Comparison of ENCODE assay signal across 1 cellular context in the genomic region with DNA sequence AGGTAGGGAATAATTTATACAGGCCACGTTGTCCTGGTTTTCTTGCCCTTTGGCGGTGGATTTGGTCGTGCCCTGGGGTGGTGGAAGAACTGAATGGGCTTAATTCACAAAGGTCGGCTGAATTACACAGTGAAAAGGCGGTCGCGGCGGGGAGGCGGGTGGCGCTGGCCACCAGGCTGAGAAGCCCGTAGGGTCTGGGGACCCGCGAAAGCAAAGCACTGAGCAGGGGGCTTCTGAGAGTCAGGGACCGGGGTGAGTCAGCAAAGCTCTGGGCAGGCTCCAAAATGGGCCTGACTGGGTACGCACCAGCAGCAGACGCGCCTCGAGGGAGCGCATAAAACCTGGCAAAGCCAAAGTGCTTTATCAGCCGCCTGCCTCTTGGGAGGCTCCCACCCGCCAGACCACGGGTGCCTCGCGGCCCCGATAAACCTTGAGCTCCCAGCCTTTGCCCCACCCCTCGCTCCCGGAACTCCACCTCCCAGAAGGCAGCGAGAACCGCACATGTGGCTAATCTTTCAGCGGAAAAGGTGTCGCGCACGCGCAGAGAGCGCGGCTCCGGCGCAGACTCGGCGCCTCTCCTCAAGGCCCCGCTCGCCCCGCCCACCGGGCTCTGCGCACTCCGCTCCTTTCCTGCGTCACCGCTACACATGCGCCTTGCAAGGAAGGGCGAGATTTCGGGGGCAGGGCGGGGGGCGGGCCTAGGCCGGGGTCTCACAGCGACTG.
TF ChIP-seq lines count a peak whose summit lies in the region.

No MANE protein-coding gene starts in this region.

TF ChIP-seq in HepG2, 621 proteins besides CTCF, POLR2A, EP300 and RAD21 (continued from another document and continues in another):
- TF ChIP-seq, protein P1, sequence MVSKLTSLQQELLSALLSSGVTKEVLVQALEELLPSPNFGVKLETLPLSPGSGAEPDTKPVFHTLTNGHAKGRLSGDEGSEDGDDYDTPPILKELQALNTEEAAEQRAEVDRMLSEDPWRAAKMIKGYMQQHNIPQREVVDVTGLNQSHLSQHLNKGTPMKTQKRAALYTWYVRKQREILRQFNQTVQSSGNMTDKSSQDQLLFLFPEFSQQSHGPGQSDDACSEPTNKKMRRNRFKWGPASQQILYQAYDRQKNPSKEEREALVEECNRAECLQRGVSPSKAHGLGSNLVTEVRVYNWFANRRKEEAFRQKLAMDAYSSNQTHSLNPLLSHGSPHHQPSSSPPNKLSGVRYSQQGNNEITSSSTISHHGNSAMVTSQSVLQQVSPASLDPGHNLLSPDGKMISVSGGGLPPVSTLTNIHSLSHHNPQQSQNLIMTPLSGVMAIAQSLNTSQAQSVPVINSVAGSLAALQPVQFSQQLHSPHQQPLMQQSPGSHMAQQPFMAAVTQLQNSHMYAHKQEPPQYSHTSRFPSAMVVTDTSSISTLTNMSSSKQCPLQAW (CRISPR knock-in tag; IDR thresholded peaks at IDR 0.05), result peak; percentile 85; the same call in 1 of the 2 replicates
- no peak for TF ChIP-seq SP140L (CRISPR knock-in tag; IDR thresholded peaks at IDR 0.05; ENCODE audit: borderline replicate concordance)
- TF ChIP-seq NFRKB (IDR thresholded peaks at IDR 0.05), result no peak
- TF ChIP-seq, protein P2, sequence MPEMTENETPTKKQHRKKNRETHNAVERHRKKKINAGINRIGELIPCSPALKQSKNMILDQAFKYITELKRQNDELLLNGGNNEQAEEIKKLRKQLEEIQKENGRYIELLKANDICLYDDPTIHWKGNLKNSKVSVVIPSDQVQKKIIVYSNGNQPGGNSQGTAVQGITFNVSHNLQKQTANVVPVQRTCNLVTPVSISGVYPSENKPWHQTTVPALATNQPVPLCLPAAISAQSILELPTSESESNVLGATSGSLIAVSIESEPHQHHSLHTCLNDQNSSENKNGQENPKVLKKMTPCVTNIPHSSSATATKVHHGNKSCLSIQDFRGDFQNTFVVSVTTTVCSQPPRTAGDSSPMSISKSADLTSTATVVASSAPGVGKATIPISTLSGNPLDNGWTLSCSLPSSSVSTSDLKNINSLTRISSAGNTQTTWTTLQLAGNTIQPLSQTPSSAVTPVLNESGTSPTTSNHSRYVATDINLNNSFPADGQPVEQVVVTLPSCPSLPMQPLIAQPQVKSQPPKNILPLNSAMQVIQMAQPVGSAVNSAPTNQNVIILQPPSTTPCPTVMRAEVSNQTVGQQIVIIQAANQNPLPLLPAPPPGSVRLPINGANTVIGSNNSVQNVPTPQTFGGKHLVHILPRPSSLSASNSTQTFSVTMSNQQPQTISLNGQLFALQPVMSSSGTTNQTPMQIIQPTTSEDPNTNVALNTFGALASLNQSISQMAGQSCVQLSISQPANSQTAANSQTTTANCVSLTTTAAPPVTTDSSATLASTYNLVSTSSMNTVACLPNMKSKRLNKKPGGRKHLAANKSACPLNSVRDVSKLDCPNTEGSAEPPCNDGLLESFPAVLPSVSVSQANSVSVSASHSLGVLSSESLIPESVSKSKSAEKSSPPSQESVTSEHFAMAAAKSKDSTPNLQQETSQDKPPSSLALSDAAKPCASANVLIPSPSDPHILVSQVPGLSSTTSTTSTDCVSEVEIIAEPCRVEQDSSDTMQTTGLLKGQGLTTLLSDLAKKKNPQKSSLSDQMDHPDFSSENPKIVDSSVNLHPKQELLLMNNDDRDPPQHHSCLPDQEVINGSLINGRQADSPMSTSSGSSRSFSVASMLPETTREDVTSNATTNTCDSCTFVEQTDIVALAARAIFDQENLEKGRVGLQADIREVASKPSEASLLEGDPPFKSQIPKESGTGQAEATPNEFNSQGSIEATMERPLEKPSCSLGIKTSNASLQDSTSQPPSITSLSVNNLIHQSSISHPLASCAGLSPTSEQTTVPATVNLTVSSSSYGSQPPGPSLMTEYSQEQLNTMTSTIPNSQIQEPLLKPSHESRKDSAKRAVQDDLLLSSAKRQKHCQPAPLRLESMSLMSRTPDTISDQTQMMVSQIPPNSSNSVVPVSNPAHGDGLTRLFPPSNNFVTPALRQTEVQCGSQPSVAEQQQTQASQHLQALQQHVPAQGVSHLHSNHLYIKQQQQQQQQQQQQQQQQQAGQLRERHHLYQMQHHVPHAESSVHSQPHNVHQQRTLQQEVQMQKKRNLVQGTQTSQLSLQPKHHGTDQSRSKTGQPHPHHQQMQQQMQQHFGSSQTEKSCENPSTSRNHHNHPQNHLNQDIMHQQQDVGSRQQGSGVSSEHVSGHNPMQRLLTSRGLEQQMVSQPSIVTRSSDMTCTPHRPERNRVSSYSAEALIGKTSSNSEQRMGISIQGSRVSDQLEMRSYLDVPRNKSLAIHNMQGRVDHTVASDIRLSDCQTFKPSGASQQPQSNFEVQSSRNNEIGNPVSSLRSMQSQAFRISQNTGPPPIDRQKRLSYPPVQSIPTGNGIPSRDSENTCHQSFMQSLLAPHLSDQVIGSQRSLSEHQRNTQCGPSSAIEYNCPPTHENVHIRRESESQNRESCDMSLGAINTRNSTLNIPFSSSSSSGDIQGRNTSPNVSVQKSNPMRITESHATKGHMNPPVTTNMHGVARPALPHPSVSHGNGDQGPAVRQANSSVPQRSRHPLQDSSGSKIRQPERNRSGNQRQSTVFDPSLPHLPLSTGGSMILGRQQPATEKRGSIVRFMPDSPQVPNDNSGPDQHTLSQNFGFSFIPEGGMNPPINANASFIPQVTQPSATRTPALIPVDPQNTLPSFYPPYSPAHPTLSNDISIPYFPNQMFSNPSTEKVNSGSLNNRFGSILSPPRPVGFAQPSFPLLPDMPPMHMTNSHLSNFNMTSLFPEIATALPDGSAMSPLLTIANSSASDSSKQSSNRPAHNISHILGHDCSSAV (CRISPR knock-in tag; IDR thresholded peaks at IDR 0.05; ENCODE audit: borderline replicate concordance), result no peak
- TF ChIP-seq NFIC (IDR thresholded peaks at IDR 0.05; ENCODE audit: low read length), result no peak
- no peak for TF ChIP-seq EEA1 (CRISPR knock-in tag; IDR thresholded peaks at IDR 0.05; ENCODE audit: borderline replicate concordance)
- TF ChIP-seq, protein P3, sequence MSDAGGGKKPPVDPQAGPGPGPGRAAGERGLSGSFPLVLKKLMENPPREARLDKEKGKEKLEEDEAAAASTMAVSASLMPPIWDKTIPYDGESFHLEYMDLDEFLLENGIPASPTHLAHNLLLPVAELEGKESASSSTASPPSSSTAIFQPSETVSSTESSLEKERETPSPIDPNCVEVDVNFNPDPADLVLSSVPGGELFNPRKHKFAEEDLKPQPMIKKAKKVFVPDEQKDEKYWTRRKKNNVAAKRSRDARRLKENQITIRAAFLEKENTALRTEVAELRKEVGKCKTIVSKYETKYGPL (CRISPR knock-in tag; IDR thresholded peaks at IDR 0.05), result no peak
- peak; percentile 71 for TF ChIP-seq ZNF772 (CRISPR knock-in tag; IDR thresholded peaks at IDR 0.05)
- TF ChIP-seq KLF16 (CRISPR knock-in tag; IDR thresholded peaks at IDR 0.05), result no peak
- 0 out of 2 replicates have a peak, but pooled peaks have one; percentile 21 for TF ChIP-seq EED (CRISPR knock-in tag; IDR thresholded peaks at IDR 0.05)
- TF ChIP-seq SP1 (IDR thresholded peaks at IDR 0.05), result no peak
- peak; percentile 80 for TF ChIP-seq SP1 (CRISPR knock-in tag; IDR thresholded peaks at IDR 0.05)
- TF ChIP-seq, protein P4, sequence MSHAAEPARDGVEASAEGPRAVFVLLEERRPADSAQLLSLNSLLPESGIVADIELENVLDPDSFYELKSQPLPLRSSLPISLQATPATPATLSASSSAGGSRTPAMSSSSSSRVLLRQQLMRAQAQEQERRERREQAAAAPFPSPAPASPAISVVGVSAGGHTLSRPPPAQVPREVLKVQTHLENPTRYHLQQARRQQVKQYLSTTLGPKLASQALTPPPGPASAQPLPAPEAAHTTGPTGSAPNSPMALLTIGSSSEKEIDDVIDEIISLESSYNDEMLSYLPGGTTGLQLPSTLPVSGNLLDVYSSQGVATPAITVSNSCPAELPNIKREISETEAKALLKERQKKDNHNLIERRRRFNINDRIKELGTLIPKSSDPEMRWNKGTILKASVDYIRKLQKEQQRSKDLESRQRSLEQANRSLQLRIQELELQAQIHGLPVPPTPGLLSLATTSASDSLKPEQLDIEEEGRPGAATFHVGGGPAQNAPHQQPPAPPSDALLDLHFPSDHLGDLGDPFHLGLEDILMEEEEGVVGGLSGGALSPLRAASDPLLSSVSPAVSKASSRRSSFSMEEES (CRISPR knock-in tag; IDR thresholded peaks at IDR 0.05), result peak; percentile 56
- 0 out of 2 replicates have a peak, but pooled peaks have one; percentile 46 for TF ChIP-seq ZNF234 (CRISPR knock-in tag; conservative IDR thresholded peaks at IDR 0.05)
- no peak for TF ChIP-seq SETDB1 (CRISPR knock-in tag; IDR thresholded peaks at IDR 0.05; ENCODE audit: borderline replicate concordance)
- no peak for TF ChIP-seq ZNF713 (CRISPR knock-in tag; IDR thresholded peaks at IDR 0.05)
- TF ChIP-seq, protein P5, sequence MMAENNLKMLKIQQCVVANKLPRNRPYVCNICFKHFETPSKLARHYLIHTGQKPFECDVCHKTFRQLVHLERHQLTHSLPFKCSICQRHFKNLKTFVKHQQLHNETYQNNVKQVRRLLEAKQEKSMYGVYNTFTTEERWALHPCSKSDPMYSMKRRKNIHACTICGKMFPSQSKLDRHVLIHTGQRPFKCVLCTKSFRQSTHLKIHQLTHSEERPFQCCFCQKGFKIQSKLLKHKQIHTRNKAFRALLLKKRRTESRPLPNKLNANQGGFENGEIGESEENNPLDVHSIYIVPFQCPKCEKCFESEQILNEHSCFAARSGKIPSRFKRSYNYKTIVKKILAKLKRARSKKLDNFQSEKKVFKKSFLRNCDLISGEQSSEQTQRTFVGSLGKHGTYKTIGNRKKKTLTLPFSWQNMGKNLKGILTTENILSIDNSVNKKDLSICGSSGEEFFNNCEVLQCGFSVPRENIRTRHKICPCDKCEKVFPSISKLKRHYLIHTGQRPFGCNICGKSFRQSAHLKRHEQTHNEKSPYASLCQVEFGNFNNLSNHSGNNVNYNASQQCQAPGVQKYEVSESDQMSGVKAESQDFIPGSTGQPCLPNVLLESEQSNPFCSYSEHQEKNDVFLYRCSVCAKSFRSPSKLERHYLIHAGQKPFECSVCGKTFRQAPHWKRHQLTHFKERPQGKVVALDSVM (CRISPR knock-in tag; IDR thresholded peaks at IDR 0.05), result 0 out of 2 replicates have a peak, but pooled peaks have one; percentile 40
- no peak for TF ChIP-seq SOX13 (IDR thresholded peaks at IDR 0.05)
- TF ChIP-seq SOX13 (CRISPR knock-in tag; conservative IDR thresholded peaks at IDR 0.05 in 1 of 2, IDR thresholded peaks at IDR 0.05 in 1 of 2), result 0 out of 4 replicates have a peak, but pooled peaks of 1 of the 2 experiments have one; percentile 3
- no peak for TF ChIP-seq IKZF4 (CRISPR knock-in tag; IDR thresholded peaks at IDR 0.05; ENCODE audit: borderline replicate concordance, low read depth, not compliant biosample characterization)
- no peak for TF ChIP-seq FOXA1 (IDR thresholded peaks at IDR 0.05)
- no peak for TF ChIP-seq FOXA1 (CRISPR knock-in tag; IDR thresholded peaks at IDR 0.05)
- TF ChIP-seq BHLHE40 (IDR thresholded peaks at IDR 0.05; ENCODE audit: low read length), result peak; percentile 63
- TF ChIP-seq, protein P6, sequence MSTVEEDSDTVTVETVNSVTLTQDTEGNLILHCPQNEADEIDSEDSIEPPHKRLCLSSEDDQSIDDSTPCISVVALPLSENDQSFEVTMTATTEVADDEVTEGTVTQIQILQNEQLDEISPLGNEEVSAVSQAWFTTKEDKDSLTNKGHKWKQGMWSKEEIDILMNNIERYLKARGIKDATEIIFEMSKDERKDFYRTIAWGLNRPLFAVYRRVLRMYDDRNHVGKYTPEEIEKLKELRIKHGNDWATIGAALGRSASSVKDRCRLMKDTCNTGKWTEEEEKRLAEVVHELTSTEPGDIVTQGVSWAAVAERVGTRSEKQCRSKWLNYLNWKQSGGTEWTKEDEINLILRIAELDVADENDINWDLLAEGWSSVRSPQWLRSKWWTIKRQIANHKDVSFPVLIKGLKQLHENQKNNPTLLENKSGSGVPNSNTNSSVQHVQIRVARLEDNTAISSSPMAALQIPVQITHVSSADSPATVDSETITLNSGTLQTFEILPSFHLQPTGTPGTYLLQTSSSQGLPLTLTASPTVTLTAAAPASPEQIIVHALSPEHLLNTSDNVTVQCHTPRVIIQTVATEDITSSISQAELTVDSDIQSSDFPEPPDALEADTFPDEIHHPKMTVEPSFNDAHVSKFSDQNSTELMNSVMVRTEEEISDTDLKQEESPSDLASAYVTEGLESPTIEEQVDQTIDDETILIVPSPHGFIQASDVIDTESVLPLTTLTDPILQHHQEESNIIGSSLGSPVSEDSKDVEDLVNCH (CRISPR knock-in tag; IDR thresholded peaks at IDR 0.05), result no peak
- TF ChIP-seq ZNF672 (CRISPR knock-in tag; IDR thresholded peaks at IDR 0.05), result no peak
- peak; percentile 38; the same call in 1 of the 2 replicates for TF ChIP-seq ZNF788 (CRISPR knock-in tag; IDR thresholded peaks at IDR 0.05; ENCODE audit: borderline replicate concordance)
- TF ChIP-seq ZBTB3 (CRISPR knock-in tag; IDR thresholded peaks at IDR 0.05; ENCODE audit: borderline replicate concordance, low read depth), result no peak; the same call in 1 of the 2 replicates
- no peak for TF ChIP-seq ZNF652 (CRISPR knock-in tag; IDR thresholded peaks at IDR 0.05; ENCODE audit: borderline replicate concordance, low read depth)
- TF ChIP-seq ZNF564 (CRISPR knock-in tag; IDR thresholded peaks at IDR 0.05), result no peak
- TF ChIP-seq, protein P7, sequence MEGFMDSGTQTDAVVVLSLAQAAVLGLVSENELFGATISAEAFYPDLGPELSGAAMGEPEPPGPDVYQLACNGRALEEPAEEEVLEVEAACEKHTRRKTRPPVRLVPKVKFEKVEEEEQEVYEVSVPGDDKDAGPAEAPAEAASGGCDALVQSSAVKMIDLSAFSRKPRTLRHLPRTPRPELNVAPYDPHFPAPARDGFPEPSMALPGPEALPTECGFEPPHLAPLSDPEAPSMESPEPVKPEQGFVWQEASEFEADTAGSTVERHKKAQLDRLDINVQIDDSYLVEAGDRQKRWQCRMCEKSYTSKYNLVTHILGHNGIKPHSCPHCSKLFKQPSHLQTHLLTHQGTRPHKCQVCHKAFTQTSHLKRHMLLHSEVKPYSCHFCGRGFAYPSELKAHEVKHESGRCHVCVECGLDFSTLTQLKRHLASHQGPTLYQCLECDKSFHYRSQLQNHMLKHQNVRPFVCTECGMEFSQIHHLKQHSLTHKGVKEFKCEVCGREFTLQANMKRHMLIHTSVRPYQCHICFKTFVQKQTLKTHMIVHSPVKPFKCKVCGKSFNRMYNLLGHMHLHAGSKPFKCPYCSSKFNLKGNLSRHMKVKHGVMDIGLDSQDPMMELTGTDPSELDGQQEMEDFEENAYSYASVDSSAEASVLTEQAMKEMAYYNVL (CRISPR knock-in tag; IDR thresholded peaks at IDR 0.05; ENCODE audit: borderline replicate concordance), result no peak
- TF ChIP-seq, protein P8, sequence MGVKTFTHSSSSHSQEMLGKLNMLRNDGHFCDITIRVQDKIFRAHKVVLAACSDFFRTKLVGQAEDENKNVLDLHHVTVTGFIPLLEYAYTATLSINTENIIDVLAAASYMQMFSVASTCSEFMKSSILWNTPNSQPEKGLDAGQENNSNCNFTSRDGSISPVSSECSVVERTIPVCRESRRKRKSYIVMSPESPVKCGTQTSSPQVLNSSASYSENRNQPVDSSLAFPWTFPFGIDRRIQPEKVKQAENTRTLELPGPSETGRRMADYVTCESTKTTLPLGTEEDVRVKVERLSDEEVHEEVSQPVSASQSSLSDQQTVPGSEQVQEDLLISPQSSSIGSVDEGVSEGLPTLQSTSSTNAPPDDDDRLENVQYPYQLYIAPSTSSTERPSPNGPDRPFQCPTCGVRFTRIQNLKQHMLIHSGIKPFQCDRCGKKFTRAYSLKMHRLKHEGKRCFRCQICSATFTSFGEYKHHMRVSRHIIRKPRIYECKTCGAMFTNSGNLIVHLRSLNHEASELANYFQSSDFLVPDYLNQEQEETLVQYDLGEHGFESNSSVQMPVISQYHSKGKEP (CRISPR knock-in tag; IDR thresholded peaks at IDR 0.05), result no peak
